ENCODE assay signal across 1 cellular context in the genomic region with DNA sequence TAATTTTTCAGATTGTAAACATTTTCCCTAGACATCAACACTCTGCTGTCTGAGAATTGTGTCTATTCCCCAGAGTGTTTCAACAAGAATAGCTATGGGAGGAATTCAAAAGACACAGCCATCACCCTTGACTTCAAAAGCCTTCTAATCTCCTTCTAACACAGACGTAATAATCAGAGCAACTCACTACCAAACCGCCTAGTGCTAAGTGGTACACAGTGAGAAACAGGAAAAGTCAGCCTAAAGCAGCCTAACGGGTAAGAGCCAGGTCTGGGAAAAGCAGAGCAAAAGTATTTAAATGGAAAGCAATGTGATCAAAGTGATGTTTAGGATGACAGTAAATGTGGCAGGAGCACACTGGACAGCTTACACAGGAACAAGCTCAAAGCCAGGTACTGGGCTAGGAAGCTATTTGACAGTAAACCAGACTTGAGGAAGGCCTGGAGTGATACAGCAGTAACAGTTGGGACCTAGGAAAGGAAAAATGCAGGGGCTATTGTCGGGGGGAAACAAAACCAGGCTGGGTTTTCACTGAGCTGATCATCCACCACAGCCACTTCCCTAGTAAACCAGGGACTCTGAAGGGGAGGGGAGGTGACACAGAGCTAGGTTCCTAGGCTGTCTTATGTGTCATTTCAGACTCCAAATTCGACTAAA.
A peak's percentile ranks its signal among the peaks of the same experiment; 100 is the strongest.
TF ChIP-seq lines count a peak whose summit lies in the region.

No MANE protein-coding gene starts in this region.

TF ChIP-seq in K562, 482 proteins besides CTCF, POLR2A, EP300 and RAD21 (continued from another document):
- TF ChIP-seq GABPB2 (CRISPR knock-in tag; conservative IDR thresholded peaks at IDR 0.05) (no peak), FOXJ2 (tag; IDR thresholded peaks at IDR 0.05) (no peak), ZNF239 (CRISPR knock-in tag; IDR thresholded peaks at IDR 0.05) (0 out of 2 replicates have a peak, but pooled peaks have one; percentile 27), BMI1 (IDR thresholded peaks at IDR 0.05; ENCODE audit: low read length) (no peak), ETV5 (CRISPR knock-in tag; IDR thresholded peaks at IDR 0.05; ENCODE audit: low read depth) (no peak), FOXA3 (CRISPR knock-in tag; conservative IDR thresholded peaks at IDR 0.05 in 1 of 2, IDR thresholded peaks at IDR 0.05 in 1 of 2) (no peak), HDAC2 (IDR thresholded peaks at IDR 0.05) (peak; percentile 90), GATA2 (CRISPR knock-in tag; IDR thresholded peaks at IDR 0.05) (peak; percentile 38; the same call in 1 of the 2 replicates), NR2F6 (CRISPR knock-in tag; IDR thresholded peaks at IDR 0.05) (0 out of 2 replicates have a peak, but pooled peaks have one; percentile 74), MIER1 (IDR thresholded peaks at IDR 0.05; ENCODE audit: low read depth) (0 out of 2 replicates have a peak, but pooled peaks have one; percentile 33), TEAD4 (IDR thresholded peaks at IDR 0.05; ENCODE audit: low read length) (peak; percentile 84), TEAD4 (CRISPR knock-in tag; IDR thresholded peaks at IDR 0.05; ENCODE audit: borderline replicate concordance) (no peak), ZNF184 (CRISPR knock-in tag; IDR thresholded peaks at IDR 0.05) (no peak), RCOR1 (IDR thresholded peaks at IDR 0.05; ENCODE audit: borderline replicate concordance in 1 of 2, low read depth in 2 of 2, low read length in 2 of 2) (peak; percentile 66 to 89; a peak in 3 of 4 replicates), DMBX1 (CRISPR knock-in tag; IDR thresholded peaks at IDR 0.05; ENCODE audit: borderline replicate concordance) (peak; percentile 33; the same call in 1 of the 2 replicates), TAF7 (tag; IDR thresholded peaks at IDR 0.05) (no peak), ZBTB17 (CRISPR knock-in tag; IDR thresholded peaks at IDR 0.05) (0 out of 2 replicates have a peak, but pooled peaks have one; percentile 18), PML (IDR thresholded peaks at IDR 0.05; ENCODE audit: low read length) (peak; percentile 43; the same call in 1 of the 2 replicates), SRSF7 (optimal IDR thresholded peaks at IDR 0.05; ENCODE audit: low read depth, low read length) (no peak), BCL6 (CRISPR knock-in tag; IDR thresholded peaks at IDR 0.05) (no peak), PHTF2 (CRISPR knock-in tag; IDR thresholded peaks at IDR 0.05) (no peak), HDAC1 (IDR thresholded peaks at IDR 0.05) (peak in 1 of 2 experiments; percentile 84; a peak in 2 of 4 replicates), SMARCA4 (IDR thresholded peaks at IDR 0.05) (peak; percentile 43; the same call in 1 of the 2 replicates), ZNF707 (CRISPR knock-in tag; conservative IDR thresholded peaks at IDR 0.05) (0 out of 2 replicates have a peak, but pooled peaks have one; percentile 50), SAFB2 (IDR thresholded peaks at IDR 0.05; ENCODE audit: borderline replicate concordance, low read depth, low read length, severe bottlenecking) (no peak), MAZ (CRISPR knock-in tag; conservative IDR thresholded peaks at IDR 0.05 in 1 of 2, IDR thresholded peaks at IDR 0.05 in 1 of 2) (peak in 1 of 2 experiments; percentile 38; a peak in 1 of 4 replicates), MEIS2 (IDR thresholded peaks at IDR 0.05; ENCODE audit: partially characterized antibody) (peak; percentile 25), SNRNP70 (optimal IDR thresholded peaks at IDR 0.05; ENCODE audit: low read depth, low read length) (no peak), HDAC6 (IDR thresholded peaks at IDR 0.05; ENCODE audit: low read depth, low read length) (no peak), EGR1 (conservative IDR thresholded peaks at IDR 0.05) (no peak), CBFA2T2 (conservative IDR thresholded peaks at IDR 0.05) (peak; percentile 65), POU5F1 (IDR thresholded peaks at IDR 0.05; ENCODE audit: borderline replicate concordance, low read depth, low read length, partially characterized antibody) (no peak), PHB2 (IDR thresholded peaks at IDR 0.05; ENCODE audit: low read depth) (no peak), POLR2AphosphoS5 (IDR thresholded peaks at IDR 0.05; ENCODE audit: control insufficient read depth, insufficient read depth, low read depth, low read length) (no peak), TRIM24 (IDR thresholded peaks at IDR 0.05) (peak in 1 of 2 experiments; percentile 38; a peak in 1 of 4 replicates), DPF2 (IDR thresholded peaks at IDR 0.05) (peak; percentile 67; the same call in 1 of the 2 replicates), PHF21A (IDR thresholded peaks at IDR 0.05; ENCODE audit: borderline replicate concordance, low read depth) (0 out of 2 replicates have a peak, but pooled peaks have one; percentile 30), SLC30A9 (CRISPR knock-in tag; IDR thresholded peaks at IDR 0.05) (no peak), ZNF586 (CRISPR knock-in tag; conservative IDR thresholded peaks at IDR 0.05) (0 out of 2 replicates have a peak, but pooled peaks have one; percentile 48), NCOR1 (IDR thresholded peaks at IDR 0.05) (peak; percentile 56), SPI1 (IDR thresholded peaks at IDR 0.05; ENCODE audit: borderline replicate concordance, low read depth, low read length) (peak; percentile 43; the same call in 1 of the 2 replicates), ELF4 (CRISPR knock-in tag; IDR thresholded peaks at IDR 0.05) (peak; percentile 74; the same call in 1 of the 2 replicates), CBX3 (IDR thresholded peaks at IDR 0.05; ENCODE audit: borderline replicate concordance in 1 of 2, low read length in 2 of 2) (peak in 1 of 2 experiments; percentile 13; a peak in 1 of 3 replicates), TCF7 (IDR thresholded peaks at IDR 0.05; ENCODE audit: borderline replicate concordance) (0 out of 2 replicates have a peak, but pooled peaks have one; percentile 27), CAMTA2 (CRISPR knock-in tag; conservative IDR thresholded peaks at IDR 0.05) (no peak), FOXK2 (conservative IDR thresholded peaks at IDR 0.05 in 1 of 2, IDR thresholded peaks at IDR 0.05 in 1 of 2; ENCODE audit: low read depth in 2 of 2) (0 out of 4 replicates have a peak, but pooled peaks of 1 of the 2 experiments have one; percentile 37), IFI16 (CRISPR knock-in tag; IDR thresholded peaks at IDR 0.05) (0 out of 2 replicates have a peak, but pooled peaks have one; percentile 16), ZNF134 (CRISPR knock-in tag; conservative IDR thresholded peaks at IDR 0.05) (peak; percentile 37; the same call in 1 of the 2 replicates), TCF3 (CRISPR knock-in tag; IDR thresholded peaks at IDR 0.05) (peak; percentile 73), ELF1 (tag; IDR thresholded peaks at IDR 0.05) (no peak), CHD2 (IDR thresholded peaks at IDR 0.05; ENCODE audit: low read depth, low read length) (no peak), TEAD1 (CRISPR knock-in tag; IDR thresholded peaks at IDR 0.05) (peak in 1 of 2 experiments; percentile 36; a peak in 1 of 4 replicates), CXXC5 (CRISPR knock-in tag; IDR thresholded peaks at IDR 0.05) (peak; percentile 74), TCFL5 (CRISPR knock-in tag; conservative IDR thresholded peaks at IDR 0.05) (no peak), ETV1 (tag; conservative IDR thresholded peaks at IDR 0.05; ENCODE audit: low read depth) (no peak), ESRRB (CRISPR knock-in tag; IDR thresholded peaks at IDR 0.05; ENCODE audit: borderline replicate concordance) (no peak), NBN (IDR thresholded peaks at IDR 0.05; ENCODE audit: low read depth) (peak; percentile 46; the same call in 1 of the 2 replicates), ZNF583 (CRISPR knock-in tag; IDR thresholded peaks at IDR 0.05) (peak; percentile 41; the same call in 1 of the 2 replicates), TBL1XR1 (IDR thresholded peaks at IDR 0.05; ENCODE audit: low read length in 2 of 2) (peak in 1 of 2 experiments; percentile 39; a peak in 1 of 4 replicates), ZNF165 (CRISPR knock-in tag; IDR thresholded peaks at IDR 0.05; ENCODE audit: borderline replicate concordance) (peak; percentile 87; the same call in 1 of the 2 replicates), KLF10 (CRISPR knock-in tag; IDR thresholded peaks at IDR 0.05) (no peak), ZNF3 (CRISPR knock-in tag; IDR thresholded peaks at IDR 0.05) (no peak), ZNF253 (CRISPR knock-in tag; conservative IDR thresholded peaks at IDR 0.05) (no peak), ZFX (CRISPR knock-in tag; IDR thresholded peaks at IDR 0.05) (no peak)
- TF ChIP-seq, protein P1, sequence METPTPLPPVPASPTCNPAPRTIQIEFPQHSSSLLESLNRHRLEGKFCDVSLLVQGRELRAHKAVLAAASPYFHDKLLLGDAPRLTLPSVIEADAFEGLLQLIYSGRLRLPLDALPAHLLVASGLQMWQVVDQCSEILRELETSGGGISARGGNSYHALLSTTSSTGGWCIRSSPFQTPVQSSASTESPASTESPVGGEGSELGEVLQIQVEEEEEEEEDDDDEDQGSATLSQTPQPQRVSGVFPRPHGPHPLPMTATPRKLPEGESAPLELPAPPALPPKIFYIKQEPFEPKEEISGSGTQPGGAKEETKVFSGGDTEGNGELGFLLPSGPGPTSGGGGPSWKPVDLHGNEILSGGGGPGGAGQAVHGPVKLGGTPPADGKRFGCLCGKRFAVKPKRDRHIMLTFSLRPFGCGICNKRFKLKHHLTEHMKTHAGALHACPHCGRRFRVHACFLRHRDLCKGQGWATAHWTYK (CRISPR knock-in tag; IDR thresholded peaks at IDR 0.05): peak; percentile 69; the same call in 1 of the 2 replicates
- TF ChIP-seq, protein P2, sequence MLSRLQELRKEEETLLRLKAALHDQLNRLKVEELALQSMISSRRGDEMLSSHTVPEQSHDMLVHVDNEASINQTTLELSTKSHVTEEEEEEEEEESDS (CRISPR knock-in tag; IDR thresholded peaks at IDR 0.05): no peak
- TF ChIP-seq, protein P3, sequence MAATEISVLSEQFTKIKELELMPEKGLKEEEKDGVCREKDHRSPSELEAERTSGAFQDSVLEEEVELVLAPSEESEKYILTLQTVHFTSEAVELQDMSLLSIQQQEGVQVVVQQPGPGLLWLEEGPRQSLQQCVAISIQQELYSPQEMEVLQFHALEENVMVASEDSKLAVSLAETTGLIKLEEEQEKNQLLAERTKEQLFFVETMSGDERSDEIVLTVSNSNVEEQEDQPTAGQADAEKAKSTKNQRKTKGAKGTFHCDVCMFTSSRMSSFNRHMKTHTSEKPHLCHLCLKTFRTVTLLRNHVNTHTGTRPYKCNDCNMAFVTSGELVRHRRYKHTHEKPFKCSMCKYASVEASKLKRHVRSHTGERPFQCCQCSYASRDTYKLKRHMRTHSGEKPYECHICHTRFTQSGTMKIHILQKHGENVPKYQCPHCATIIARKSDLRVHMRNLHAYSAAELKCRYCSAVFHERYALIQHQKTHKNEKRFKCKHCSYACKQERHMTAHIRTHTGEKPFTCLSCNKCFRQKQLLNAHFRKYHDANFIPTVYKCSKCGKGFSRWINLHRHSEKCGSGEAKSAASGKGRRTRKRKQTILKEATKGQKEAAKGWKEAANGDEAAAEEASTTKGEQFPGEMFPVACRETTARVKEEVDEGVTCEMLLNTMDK (IDR thresholded peaks at IDR 0.05; ENCODE audit: borderline replicate concordance, insufficient read depth, low read depth, low read length, poor library complexity, severe bottlenecking): no peak
- TF ChIP-seq, protein P4, sequence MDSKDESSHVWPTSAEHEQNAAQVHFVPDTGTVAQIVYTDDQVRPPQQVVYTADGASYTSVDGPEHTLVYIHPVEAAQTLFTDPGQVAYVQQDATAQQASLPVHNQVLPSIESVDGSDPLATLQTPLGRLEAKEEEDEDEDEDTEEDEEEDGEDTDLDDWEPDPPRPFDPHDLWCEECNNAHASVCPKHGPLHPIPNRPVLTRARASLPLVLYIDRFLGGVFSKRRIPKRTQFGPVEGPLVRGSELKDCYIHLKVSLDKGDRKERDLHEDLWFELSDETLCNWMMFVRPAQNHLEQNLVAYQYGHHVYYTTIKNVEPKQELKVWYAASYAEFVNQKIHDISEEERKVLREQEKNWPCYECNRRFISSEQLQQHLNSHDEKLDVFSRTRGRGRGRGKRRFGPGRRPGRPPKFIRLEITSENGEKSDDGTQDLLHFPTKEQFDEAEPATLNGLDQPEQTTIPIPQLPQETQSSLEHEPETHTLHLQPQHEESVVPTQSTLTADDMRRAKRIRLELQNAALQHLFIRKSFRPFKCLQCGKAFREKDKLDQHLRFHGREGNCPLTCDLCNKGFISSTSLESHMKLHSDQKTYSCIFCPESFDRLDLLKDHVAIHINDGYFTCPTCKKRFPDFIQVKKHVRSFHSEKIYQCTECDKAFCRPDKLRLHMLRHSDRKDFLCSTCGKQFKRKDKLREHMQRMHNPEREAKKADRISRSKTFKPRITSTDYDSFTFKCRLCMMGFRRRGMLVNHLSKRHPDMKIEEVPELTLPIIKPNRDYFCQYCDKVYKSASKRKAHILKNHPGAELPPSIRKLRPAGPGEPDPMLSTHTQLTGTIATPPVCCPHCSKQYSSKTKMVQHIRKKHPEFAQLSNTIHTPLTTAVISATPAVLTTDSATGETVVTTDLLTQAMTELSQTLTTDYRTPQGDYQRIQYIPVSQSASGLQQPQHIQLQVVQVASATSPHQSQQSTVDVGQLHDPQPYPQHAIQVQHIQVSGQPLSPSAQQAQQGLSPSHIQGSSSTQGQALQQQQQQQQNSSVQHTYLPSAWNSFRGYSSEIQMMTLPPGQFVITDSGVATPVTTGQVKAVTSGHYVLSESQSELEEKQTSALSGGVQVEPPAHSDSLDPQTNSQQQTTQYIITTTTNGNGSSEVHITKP (IDR thresholded peaks at IDR 0.05; ENCODE audit: partially characterized antibody): peak; percentile 62
